In genomic region chr13:100541882-100542545, GRCh38 we compare ENCODE assay signal across 21 cellular contexts. TPM values are rescaled to one million over a fixed set of nuclear protein-coding genes. Genes with fewer than 3 reads are reported as not detected.
DNase-seq lines count a peak whose midpoint lies in the region; TF ChIP-seq lines count a peak whose summit lies in the region.
"Had no signal": no experiment of that assay in that cellular context is flagged by ENCODE, and none has a peak within 500 bp of the region (broad histone marks: within the 10 kb centered on the region; RNA-seq: fewer than 3 reads in every experiment).

No MANE protein-coding gene starts in this region.

- CTCF ChIA-PET in mammary epithelial cell (lab: Charles Lee; ENCODE audit: low non-redundant PET) (no interaction called here), MCF 10A (lab: Yijun Ruan, JAX) (interaction anchor here (0.7 to 1.4 kb wide), 4 partner anchors 27 to 887 kb away, joined by 3 read pairs; no protein-coding TSS in a partner anchor)
- CTCF ChIA-PET in CD4-positive, alpha-beta memory T cell (lab: Charles Lee; ENCODE audit: partially characterized antibody), result interaction anchor here (1.0 to 1.7 kb wide), 5 partner anchors 27 to 888 kb away, joined by 3 to 7 read pairs (median 4); no protein-coding TSS in a partner anchor

- no peak overlapping the region for H3K4me3 ChIP-seq in mammary epithelial cell (replicated peaks in 1 of 3; ENCODE audit: insufficient read depth in 1 of 3, low read depth in 2 of 3, low read length in 3 of 3)
- H3K4me3 ChIP-seq in OCI-LY3 (ENCODE audit: low read length), result no peak overlapping the region
- no peak overlapping the region for H3K4me3 ChIP-seq in CD4-positive, alpha-beta memory T cell (ENCODE audit: low read length in 2 of 2)
- H3K4me3 ChIP-seq: hepatocyte, SJSA1, stomach had no signal

- H3K36me3 Mint-ChIP-seq in MCF 10A (ENCODE audit: insufficient read depth, unreplicated experiment) (no peaks in the 10 kb centered on the region), glutamatergic neuron (ENCODE audit: unreplicated experiment) (no peaks in the 10 kb centered on the region)
- peaks cover 2 to 11% of the 10 kb centered on the region in 2 donors for H3K36me3 Mint-ChIP-seq in CD4-positive, alpha-beta memory T cell

- H3K4me1 ChIP-seq in mammary epithelial cell (ENCODE audit: insufficient read depth, low read length), result peaks cover 8% of the 10 kb centered on the region
- peaks cover 7% of the 10 kb centered on the region for H3K4me1 ChIP-seq in OCI-LY3 (ENCODE audit: low read length)
- peaks cover 30% of the 10 kb centered on the region for H3K4me1 ChIP-seq in CD4-positive, alpha-beta memory T cell (ENCODE audit: insufficient read depth, low read length)
- H3K4me1 ChIP-seq: parathyroid adenoma, SJSA1 had no signal

- H3K4me1 Mint-ChIP-seq in MCF 10A (ENCODE audit: insufficient read depth, unreplicated experiment) (no peaks in the 10 kb centered on the region), glutamatergic neuron (ENCODE audit: low read depth, unreplicated experiment) (peaks cover 38% of the 10 kb centered on the region)
- H3K4me1 Mint-ChIP-seq in CD4-positive, alpha-beta memory T cell, result peaks cover 3 to 45% (median 32%) of the 10 kb centered on the region in 4 donors

- no peaks in the 10 kb centered on the region for H3K9me3 Mint-ChIP-seq in MCF 10A (ENCODE audit: unreplicated experiment)
- H3K9me3 Mint-ChIP-seq in glutamatergic neuron (ENCODE audit: unreplicated experiment), result peaks cover 2% of the 10 kb centered on the region
- H3K9me3 Mint-ChIP-seq in CD4-positive, alpha-beta memory T cell, result no peaks in the 10 kb centered on the region
- H3K9me3 Mint-ChIP-seq: activated T-cell treated with anti-CD3 and anti-CD28 coated beads, Interleukin-2, amount 50 U/mL, for 24 hours; endodermal cell; memory B cell; naive B cell had no signal

- H3K27me3 ChIP-seq in mammary epithelial cell (ENCODE audit: insufficient read depth, low read length) (no peaks in the 10 kb centered on the region), OCI-LY3 (ENCODE audit: low read depth, low read length) (no peaks in the 10 kb centered on the region)
- H3K27me3 ChIP-seq in CD4-positive, alpha-beta memory T cell (ENCODE audit: insufficient read depth, low read length), result no peaks in the 10 kb centered on the region
- H3K27me3 ChIP-seq: hepatocyte, SJSA1, stomach had no signal

- H3K4me2 ChIP-seq in mammary epithelial cell (ENCODE audit: insufficient read depth, low read depth, low read length) (peak overlapping the region; percentile 35), OCI-LY3 (ENCODE audit: low read length) (peak overlapping the region; percentile 51; the same call in 1 of the 2 replicates)
- H3K4me2 ChIP-seq: hepatocyte had no signal

- H2AFZ ChIP-seq in mammary epithelial cell (ENCODE audit: low read depth, low read length) (peak overlapping the region; percentile 53), OCI-LY3 (ENCODE audit: low read depth, low read length) (no peak overlapping the region)
- H2AFZ ChIP-seq: hepatocyte had no signal

- intact Hi-C loops in mammary epithelial cell (cut with micrococcal nuclease), result no loop called here
- intact Hi-C loops in MCF 10A (cut with micrococcal nuclease), result loop anchor here (1.0 kb wide), 1 partner anchor 886 kb away; no protein-coding TSS in a partner anchor
- intact Hi-C loops in CD4-positive, alpha-beta memory T cell (cut with micrococcal nuclease), result loop anchor here (1.0 kb wide), 1 partner anchor 886 kb away; no protein-coding TSS in a partner anchor

- no TSS peak for BruUV-seq in mammary epithelial cell (replicated peaks; lab: Mats Ljungman, UMichigan)
- no TSS peak for BruUV-seq in MCF 10A (replicated peaks; lab: Mats Ljungman, UMichigan)

- H3K27me3 Mint-ChIP-seq in MCF 10A (ENCODE audit: insufficient read depth, unreplicated experiment) (no peaks in the 10 kb centered on the region), glutamatergic neuron (ENCODE audit: unreplicated experiment) (no peaks in the 10 kb centered on the region)
- no peaks in the 10 kb centered on the region for H3K27me3 Mint-ChIP-seq in CD4-positive, alpha-beta memory T cell
- H3K27me3 Mint-ChIP-seq: activated T-cell treated with anti-CD3 and anti-CD28 coated beads, Interleukin-2, amount 50 U/mL, for 24 hours; memory B cell; naive B cell; T-helper 17 cell had no signal

- H3K4me3 Mint-ChIP-seq in MCF 10A (ENCODE audit: unreplicated experiment) (no peak overlapping the region), glutamatergic neuron (ENCODE audit: unreplicated experiment) (peak overlapping the region; percentile 49)
- H3K4me3 Mint-ChIP-seq in CD4-positive, alpha-beta memory T cell, result no peak overlapping the region
- H3K4me3 Mint-ChIP-seq: activated T-cell treated with anti-CD3 and anti-CD28 coated beads, Interleukin-2, amount 50 U/mL, for 24 hours; endodermal cell; memory B cell had no signal

- WGBS in mammary epithelial cell (ENCODE audit: low coverage, missing lambda C conversion rate), result 33% methylated on average over 13 of the region's 14 CpGs

- H3K79me2 ChIP-seq in mammary epithelial cell (ENCODE audit: insufficient read depth, low read length) (no peaks in the 10 kb centered on the region), OCI-LY3 (ENCODE audit: low read length) (no peaks in the 10 kb centered on the region)
- H3K79me2 ChIP-seq: hepatocyte, parathyroid adenoma had no signal

- DNase-seq in mammary epithelial cell (peak; percentile 29), MCF 10A (ENCODE audit: unreplicated experiment) (no peak), glutamatergic neuron (no peak), kidney glomerular epithelial cell (lab: John Stamatoyannopoulos, UW) (no peak), NCI-H2029 (lab: John Stamatoyannopoulos, UW) (no peak)
- no peak for DNase-seq in CD4-positive, alpha-beta memory T cell
- no peak for DNase-seq in stimulated activated CD4-positive, alpha-beta T cell treated with anti-CD3 and anti-CD28 coated beads, Interleukin-12 subunit alpha, Interleukin-12 subunit beta, amount 100 ng/mL, for 4 hours
- DNase-seq: activated CD4-positive, alpha-beta T cell treated with anti-CD3 and anti-CD28 coated beads, Interleukin-2, amount 50 U/mL, for 4 hours; activated naive CD4-positive, alpha-beta T cell treated with anti-CD3 and anti-CD28 coated beads, Interleukin-2, amount 50 U/mL, for 16 hours; activated T-cell treated with anti-CD3 and anti-CD28 coated beads, Interleukin-2, amount 50 U/mL, for 24 hours; endodermal cell; NCI-H2029 treated with DMSO at 0.1 percent for 48 hours; stimulated activated CD4-positive, alpha-beta T cell treated with anti-CD3 and anti-CD28 coated beads, Interleukin-4, amount 100 ng/mL, for 1 hour; stomach; T-helper 17 cell had no signal

- in situ Hi-C loops in mammary epithelial cell (cut with MboI; ENCODE audit: low sequenced_read_pairs in 2 of 2), result no loop called here

- dilution Hi-C loops in mammary epithelial cell (cut with HindIII; ENCODE audit: low sequenced_read_pairs), result no loop called here

- H3K27ac Mint-ChIP-seq in MCF 10A (ENCODE audit: low read depth, unreplicated experiment) (no peak overlapping the region), glutamatergic neuron (ENCODE audit: unreplicated experiment) (peak overlapping the region; percentile 70)
- H3K27ac Mint-ChIP-seq in CD4-positive, alpha-beta memory T cell, result peak overlapping the region in 2 of 7 donors; percentile 27 to 32
- H3K27ac Mint-ChIP-seq: activated T-cell treated with anti-CD3 and anti-CD28 coated beads, Interleukin-2, amount 50 U/mL, for 24 hours; endodermal cell; memory B cell; T-helper 17 cell had no signal

- H3K9ac ChIP-seq in mammary epithelial cell (ENCODE audit: insufficient read depth, low read length), result no peak overlapping the region
- no peak overlapping the region for H3K9ac ChIP-seq in OCI-LY3 (ENCODE audit: low read length)
- H3K9ac ChIP-seq: parathyroid adenoma had no signal

- H4K20me1 ChIP-seq in mammary epithelial cell (ENCODE audit: insufficient read depth, low read length), result no peaks in the 10 kb centered on the region
- H4K20me1 ChIP-seq in OCI-LY3 (ENCODE audit: insufficient read depth, low read length), result 0 out of 2 replicates have a peak, but pooled peaks cover 3% of the 10 kb centered on the region

- TF ChIP-seq CTCF in mammary epithelial cell (conservative IDR thresholded peaks at IDR 0.05 in 1 of 2, IDR thresholded peaks at IDR 0.05 in 1 of 2; ENCODE audit: extremely low read depth in 1 of 2, insufficient read depth in 1 of 2, low read depth in 1 of 2, low read length in 2 of 2), result no peak
- no peak for TF ChIP-seq CTCF in MCF 10A (IDR thresholded peaks at IDR 0.05; ENCODE audit: unreplicated experiment)
- TF ChIP-seq CTCF in OCI-LY3 (IDR thresholded peaks at IDR 0.05; ENCODE audit: low read depth, low read length), result no peak
- TF ChIP-seq CTCF in glutamatergic neuron (IDR thresholded peaks at IDR 0.05; ENCODE audit: partially characterized antibody, unreplicated experiment), result no peak

- H3K36me3 ChIP-seq in mammary epithelial cell (ENCODE audit: insufficient read depth, low read length), result no peaks in the 10 kb centered on the region
- H3K36me3 ChIP-seq in OCI-LY3 (replicated peaks; ENCODE audit: low read depth, low read length), result no peaks in the 10 kb centered on the region
- no peaks in the 10 kb centered on the region for H3K36me3 ChIP-seq in CD4-positive, alpha-beta memory T cell (ENCODE audit: insufficient read depth, low read length)
- H3K36me3 ChIP-seq: SJSA1, stomach had no signal

- H3K27ac ChIP-seq in mammary epithelial cell (ENCODE audit: insufficient read depth, low read depth, low read length), result no peak overlapping the region
- H3K27ac ChIP-seq in OCI-LY3 (ENCODE audit: low read length), result no peak overlapping the region
- no peak overlapping the region for H3K27ac ChIP-seq in CD4-positive, alpha-beta memory T cell (ENCODE audit: low read depth, low read length)
- H3K27ac ChIP-seq: hepatocyte, parathyroid adenoma, SJSA1, stomach had no signal

- H3K9me3 ChIP-seq in mammary epithelial cell (replicated peaks; ENCODE audit: insufficient read depth, low read length) (no peaks in the 10 kb centered on the region), OCI-LY3 (ENCODE audit: insufficient read depth, low read length) (no peaks in the 10 kb centered on the region)
- no peaks in the 10 kb centered on the region for H3K9me3 ChIP-seq in CD4-positive, alpha-beta memory T cell (ENCODE audit: control insufficient read depth in 1 of 2, low read length in 2 of 2)
- H3K9me3 ChIP-seq: SJSA1, stomach had no signal

- POLR2A ChIA-PET in MCF 10A (lab: Yijun Ruan, JAX), result interaction anchor here (1.0 kb wide), 1 partner anchor 10 kb away, joined by 3 read pairs; no protein-coding TSS in a partner anchor
- POLR2A ChIA-PET in CD4-positive, alpha-beta memory T cell (lab: Charles Lee; ENCODE audit: partially characterized antibody), result no interaction called here

RNA-seq across cellular contexts. Expression of gene GGACT, which starts 46.6 kb away (rescaled TPM):
- 1 to 10 TPM; 4.5 to 5.4 TPM for total RNA-seq in mammary epithelial cell
- polyA plus RNA-seq in mammary epithelial cell, result 1.1 TPM
- polyA minus RNA-seq in mammary epithelial cell, result not detected
- 6.9 and 8.1 TPM in 2 replicates for total RNA-seq in MCF 10A (2022)
- 5.2 TPM for total RNA-seq in glutamatergic neuron (ENCODE audit: unreplicated experiment)
- total RNA-seq in CD4-positive, alpha-beta memory T cell, result 1 to 10 TPM; 6.7 to 9.6 TPM
- 1 to 10 TPM; 4.4 to 7.7 TPM for polyA plus RNA-seq in CD4-positive, alpha-beta memory T cell
